1 cellular context compared by ENCODE assay signal in the genomic region with DNA sequence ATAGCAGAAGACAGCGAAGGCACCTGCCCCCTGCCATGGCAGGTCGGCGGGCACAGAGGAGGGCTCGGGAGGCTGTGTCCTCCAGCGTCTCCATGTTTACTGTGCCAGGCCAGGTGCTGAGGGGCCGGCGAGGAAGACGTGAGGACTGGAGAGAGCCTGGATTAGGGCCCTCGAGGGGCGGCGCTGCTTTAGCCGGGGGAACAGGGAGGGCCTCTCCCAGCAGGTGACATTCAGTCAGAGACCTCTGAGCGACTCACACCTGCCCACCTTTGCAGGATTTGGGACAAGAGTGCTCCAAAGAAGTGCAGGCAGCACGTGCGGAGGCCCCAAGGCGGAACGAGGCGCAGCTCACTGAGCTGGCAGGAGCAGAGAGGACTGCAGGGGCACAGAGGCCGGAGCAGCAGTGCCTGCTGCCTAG.
TF ChIP-seq lines count a peak whose summit lies in the region.

No MANE protein-coding gene starts in this region.

TF ChIP-seq in H1, 55 proteins besides CTCF, POLR2A, EP300 and RAD21:
- TF ChIP-seq SP1 (IDR thresholded peaks at IDR 0.05; ENCODE audit: low read depth, low read length) (no peak), EGR1 (IDR thresholded peaks at IDR 0.05; ENCODE audit: borderline replicate concordance, low read depth, low read length) (no peak), KDM1A (IDR thresholded peaks at IDR 0.05; ENCODE audit: borderline replicate concordance, low read length) (no peak), CHD1 (IDR thresholded peaks at IDR 0.05; ENCODE audit: low read depth, low read length) (no peak), BRCA1 (IDR thresholded peaks at IDR 0.05; ENCODE audit: low read depth, low read length) (no peak), SUZ12 (IDR thresholded peaks at IDR 0.05; ENCODE audit: low read length) (no peak), CEBPB (IDR thresholded peaks at IDR 0.05; ENCODE audit: low read depth, low read length) (no peak), SP2 (IDR thresholded peaks at IDR 0.05; ENCODE audit: low read length) (no peak), RFX5 (IDR thresholded peaks at IDR 0.05; ENCODE audit: borderline replicate concordance, low read depth, low read length) (no peak)
